In the genomic region with DNA sequence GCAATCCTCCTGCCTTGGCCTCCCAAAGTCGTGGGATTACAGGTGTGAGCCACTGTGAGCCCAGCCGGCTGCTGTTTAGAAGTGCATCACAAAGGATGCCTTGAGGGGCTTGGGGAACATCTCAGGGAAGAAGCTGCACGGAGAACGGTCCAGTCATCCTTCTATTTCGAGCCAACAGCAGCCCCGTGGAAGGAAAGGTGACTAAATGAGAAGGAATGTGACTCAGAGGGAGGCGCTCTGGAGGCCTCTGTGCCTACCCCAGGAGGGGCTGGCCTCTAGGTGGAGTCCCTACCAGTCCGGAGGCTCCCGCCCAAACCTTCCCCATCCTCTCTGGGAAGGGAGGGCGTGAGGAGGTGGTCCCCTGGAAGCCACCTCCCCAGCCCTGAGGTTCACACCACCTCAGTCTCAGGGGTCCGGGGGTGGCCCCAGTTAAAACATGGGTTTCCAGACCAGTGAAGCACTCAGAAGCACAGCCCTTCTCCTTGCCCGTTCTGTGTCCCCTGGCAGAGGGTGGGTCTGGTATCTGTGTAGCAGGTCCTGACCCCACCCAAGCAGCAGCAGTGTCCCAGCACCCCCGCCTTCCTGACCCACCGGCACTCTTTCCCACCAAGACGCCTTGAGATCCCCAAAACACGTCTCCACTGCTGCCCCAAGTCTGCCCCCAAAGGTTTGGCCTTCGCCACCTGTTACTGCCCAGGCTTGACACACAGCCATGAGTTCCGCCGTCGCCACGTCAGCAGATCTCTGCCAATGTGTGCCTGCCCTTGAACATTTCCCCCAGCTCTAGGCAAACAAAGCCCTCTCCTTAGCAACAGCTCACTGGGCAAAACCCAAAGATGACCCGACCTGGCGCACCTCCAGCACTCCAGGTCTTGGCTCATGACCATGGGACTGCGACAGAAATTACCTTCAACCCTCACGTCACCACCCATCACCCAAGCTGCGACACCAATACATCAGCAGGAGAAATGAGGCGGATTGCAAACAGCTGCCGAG, we compare ENCODE assay signal across 8 cellular contexts.
DNase-seq lines count a peak whose midpoint lies in the region; ATAC-seq and TF ChIP-seq lines count a peak whose summit lies in the region.

No MANE protein-coding gene starts in this region.

- H3K27me3 Mint-ChIP-seq in activated naive CD8-positive, alpha-beta T cell treated with anti-CD3 and anti-CD28 coated beads, Interleukin-2, amount 50 U/mL, for 24 hours, result peaks cover 3% of the 10 kb centered on the region

- H3K4me1 Mint-ChIP-seq in activated naive CD8-positive, alpha-beta T cell treated with anti-CD3 and anti-CD28 coated beads, Interleukin-2, amount 50 U/mL, for 24 hours, result no peaks in the 10 kb centered on the region

- intact Hi-C loops in A673 (cut with micrococcal nuclease; ENCODE audit: unreplicated experiment), result no loop called here
- intact Hi-C loops in lower lobe of right lung (cut with DNase I), result no loop called here

- peak; percentile 48 to 69 for ATAC-seq in lower lobe of right lung
- ATAC-seq in activated naive CD8-positive, alpha-beta T cell treated with anti-CD3 and anti-CD28 coated beads, Interleukin-2, amount 50 U/mL, for 24 hours, result no peak

- no peak overlapping the region for H3K27ac Mint-ChIP-seq in activated naive CD8-positive, alpha-beta T cell treated with anti-CD3 and anti-CD28 coated beads, Interleukin-2, amount 50 U/mL, for 24 hours

- POLR2A ChIA-PET in A673 (lab: Charles Lee; ENCODE audit: low non-redundant PET), result no interaction called here

- H3K27me3 ChIP-seq in A673 (replicated peaks; ENCODE audit: insufficient read depth, low read depth, low read length, poor library complexity) (no peaks in the 10 kb centered on the region), lower lobe of right lung (ENCODE audit: low read depth) (no peaks in the 10 kb centered on the region)

- no peaks in the 10 kb centered on the region for H3K9me3 Mint-ChIP-seq in activated naive CD8-positive, alpha-beta T cell treated with anti-CD3 and anti-CD28 coated beads, Interleukin-2, amount 50 U/mL, for 24 hours

- H3K36me3 ChIP-seq in A673 (ENCODE audit: insufficient read depth, low read length, poor library complexity, severe bottlenecking), result peaks cover 4% of the 10 kb centered on the region
- peaks cover 28% of the 10 kb centered on the region for H3K36me3 ChIP-seq in lower lobe of right lung

- no peak overlapping the region for H3K4me3 Mint-ChIP-seq in activated naive CD8-positive, alpha-beta T cell treated with anti-CD3 and anti-CD28 coated beads, Interleukin-2, amount 50 U/mL, for 24 hours

- no peaks in the 10 kb centered on the region for H3K36me3 Mint-ChIP-seq in activated naive CD8-positive, alpha-beta T cell treated with anti-CD3 and anti-CD28 coated beads, Interleukin-2, amount 50 U/mL, for 24 hours (ENCODE audit: low read depth)

- H3K4me1 ChIP-seq in A673 (ENCODE audit: insufficient read depth, low read length, poor library complexity, severe bottlenecking), result peaks cover 6% of the 10 kb centered on the region
- peaks cover 37% of the 10 kb centered on the region for H3K4me1 ChIP-seq in lower lobe of right lung

- BruUV-seq in A673 (replicated peaks; lab: Mats Ljungman, UMichigan), result no TSS peak

- DNase-seq in A673 (ENCODE audit: low spot score), result peak; percentile 19
- peak; percentile 82 for DNase-seq in NCI-H1105 (lab: John Stamatoyannopoulos, UW)
- no peak for DNase-seq in lower lobe of right lung
- no peak for DNase-seq in NCI-H1417 treated with DMSO at 0.1 percent for 48 hours (lab: John Stamatoyannopoulos, UW)
- DNase-seq in stimulated activated CD4-positive, alpha-beta T cell treated with anti-CD3 and anti-CD28 coated beads, Interleukin-1b, Interleukin-23, amount 100 ng/mL, for 48 hours, result no peak
- no peak for DNase-seq in activated naive CD8-positive, alpha-beta T cell treated with anti-CD3 and anti-CD28 coated beads, Interleukin-2, amount 50 U/mL, for 24 hours
- DNase-seq in stimulated activated CD4-positive, alpha-beta T cell treated with anti-CD3 and anti-CD28 coated beads, Interleukin-4, amount 100 ng/mL, for 24 hours, result no peak

- TF ChIP-seq CTCF in A673 (conservative IDR thresholded peaks at IDR 0.05; ENCODE audit: low read depth, low read length) (no peak), lower lobe of right lung (IDR thresholded peaks at IDR 0.05) (no peak)

- no peaks in the 10 kb centered on the region for H3K9me3 ChIP-seq in A673 (ENCODE audit: low read depth, low read length, poor library complexity, severe bottlenecking)
- no peaks in the 10 kb centered on the region for H3K9me3 ChIP-seq in lower lobe of right lung

- H3K4me3 ChIP-seq in A673 (ENCODE audit: low read depth, low read length, poor library complexity, severe bottlenecking) (no peak overlapping the region), lower lobe of right lung (no peak overlapping the region)

- CTCF ChIA-PET in A673 (lab: Charles Lee), result no interaction called here

- H3K27ac ChIP-seq in A673 (ENCODE audit: low read depth, low read length, poor library complexity, severe bottlenecking), result no peak overlapping the region
- peak overlapping the region; percentile 51 for H3K27ac ChIP-seq in cingulate gyrus (ENCODE audit: low read depth, low read length)
- H3K27ac ChIP-seq in lower lobe of right lung, result peak overlapping the region; percentile 37

Comparison
In these comparisons a context has a peak if more than half of its experiments do, and no peak if none do; other contexts are left out.
1. DNase-seq: peak in A673 (single experiment) and NCI-H1105 (single experiment); none in lower lobe of right lung (single experiment), NCI-H1417 treated with DMSO at 0.1 percent for 48 hours (single experiment), stimulated activated CD4-positive, alpha-beta T cell treated with anti-CD3 and anti-CD28 coated beads, Interleukin-1b, Interleukin-23, amount 100 ng/mL, for 48 hours (single experiment), activated naive CD8-positive, alpha-beta T cell treated with anti-CD3 and anti-CD28 coated beads, Interleukin-2, amount 50 U/mL, for 24 hours (single experiment) and stimulated activated CD4-positive, alpha-beta T cell treated with anti-CD3 and anti-CD28 coated beads, Interleukin-4, amount 100 ng/mL, for 24 hours (single experiment).